ENCODE assay signal across 1 cellular context in the genomic region with DNA sequence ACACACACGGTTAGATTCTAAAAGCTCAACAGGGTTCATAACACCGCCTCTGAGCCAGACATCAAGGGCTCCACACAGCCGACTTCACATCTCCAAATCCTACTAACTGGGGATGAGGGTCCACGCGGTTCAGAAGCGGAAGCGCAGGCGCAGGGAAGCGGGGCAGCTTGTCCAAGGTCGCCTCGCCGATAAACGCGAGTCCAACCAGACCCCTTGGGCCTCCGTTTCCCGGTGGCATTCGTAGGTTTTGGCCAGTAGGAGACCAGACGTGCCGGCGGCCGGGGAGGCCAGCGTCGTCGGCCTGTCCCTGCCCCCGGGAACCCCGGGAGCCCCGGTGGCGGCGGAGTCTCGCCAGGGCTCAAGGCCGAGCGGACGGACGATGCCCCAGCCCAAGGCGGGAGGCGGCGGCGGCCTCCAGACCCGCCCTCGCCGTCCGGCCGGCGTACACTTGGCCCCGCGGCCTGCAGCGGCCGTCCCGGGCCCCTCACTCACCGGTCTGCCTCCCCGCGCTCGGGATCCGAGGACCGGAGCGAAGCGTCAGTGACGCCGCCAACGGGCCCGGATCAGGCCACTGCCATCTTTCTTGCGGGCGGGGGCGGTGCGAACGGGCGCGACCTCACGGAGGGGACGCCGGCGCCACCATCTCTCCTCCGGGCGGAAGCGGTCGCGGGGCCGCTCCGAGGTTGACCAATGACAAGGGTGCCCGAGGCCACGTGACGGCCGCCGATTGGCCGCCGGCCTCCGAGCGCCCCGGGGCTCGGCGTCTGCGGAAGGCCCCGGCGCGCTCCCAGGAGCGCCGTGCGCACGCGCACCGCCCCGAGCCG.
TF ChIP-seq lines count a peak whose summit lies in the region.

A gene with protein sequence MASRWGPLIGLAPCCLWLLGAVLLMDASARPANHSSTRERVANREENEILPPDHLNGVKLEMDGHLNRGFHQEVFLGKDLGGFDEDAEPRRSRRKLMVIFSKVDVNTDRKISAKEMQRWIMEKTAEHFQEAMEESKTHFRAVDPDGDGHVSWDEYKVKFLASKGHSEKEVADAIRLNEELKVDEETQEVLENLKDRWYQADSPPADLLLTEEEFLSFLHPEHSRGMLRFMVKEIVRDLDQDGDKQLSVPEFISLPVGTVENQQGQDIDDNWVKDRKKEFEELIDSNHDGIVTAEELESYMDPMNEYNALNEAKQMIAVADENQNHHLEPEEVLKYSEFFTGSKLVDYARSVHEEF (minus strand): TSS at position 602 of the 824 bp plus-strand sequence. CDS start 3,229 bp downstream, outside the sequence.

TF ChIP-seq in H1, 55 proteins besides CTCF, POLR2A, EP300 and RAD21 (continued from another document):
- no peak for TF ChIP-seq ZNF274 (IDR thresholded peaks at IDR 0.05; ENCODE audit: borderline replicate concordance, extremely low read depth, low read length)
- no peak for TF ChIP-seq BCL11A (IDR thresholded peaks at IDR 0.05; ENCODE audit: low read depth in 2 of 2, low read length in 2 of 2)
- TF ChIP-seq KDM5A (IDR thresholded peaks at IDR 0.05; ENCODE audit: low read length) = 0 out of 2 replicates have a peak, but pooled peaks have one; percentile 41
- no peak for TF ChIP-seq NANOG (IDR thresholded peaks at IDR 0.05; ENCODE audit: insufficient read depth, low read depth, low read length, poor library complexity, severe bottlenecking)
- no peak for TF ChIP-seq JUN (IDR thresholded peaks at IDR 0.05; ENCODE audit: low read depth, low read length)
- TF ChIP-seq SIX5 (IDR thresholded peaks at IDR 0.05; ENCODE audit: low read depth, low read length) = peak; percentile 45; the same call in 1 of the 2 replicates
TF ChIP-seq in H1: peak in this region for 23.
